13 cellular contexts compared by ENCODE assay signal in the genomic region with DNA sequence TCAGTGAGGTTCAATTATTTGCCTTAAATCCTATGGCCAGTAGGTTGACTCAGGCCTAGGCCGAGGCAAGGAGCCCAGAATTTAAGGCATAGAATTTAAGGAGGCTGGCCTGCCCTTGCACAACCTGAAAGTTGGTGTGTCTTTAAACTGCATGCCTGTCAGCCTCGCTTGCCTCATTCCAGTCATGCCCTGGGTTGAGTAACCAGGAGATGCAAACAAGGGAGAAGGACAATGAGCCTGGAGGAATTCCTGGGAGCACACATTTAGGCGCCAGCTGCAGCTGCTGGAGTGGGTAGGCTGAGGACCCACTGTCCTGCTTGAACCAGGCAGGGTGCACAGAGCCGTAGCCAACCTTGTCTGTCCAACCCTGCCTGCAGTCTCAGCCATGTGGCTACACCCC. TPM values are rescaled to one million over a fixed set of nuclear protein-coding genes. Genes with fewer than 3 reads are reported as not detected.
A peak's percentile ranks its signal among the peaks of the same experiment; 100 is the strongest.
DNase-seq lines count a peak whose midpoint lies in the region; ATAC-seq and TF ChIP-seq lines count a peak whose summit lies in the region.
"Had no signal": no experiment of that assay in that cellular context is flagged by ENCODE, and none has a peak within 500 bp of the region (broad histone marks: within the 10 kb centered on the region; RNA-seq: fewer than 3 reads in every experiment).

No MANE protein-coding gene starts in this region.

- no peak overlapping the region for H3K4ac ChIP-seq in IMR-90 (ENCODE audit: low read depth, low read length)

- H2BK15ac ChIP-seq in IMR-90 (ENCODE audit: low read depth, low read length), result no peak overlapping the region

- H3K14ac ChIP-seq in IMR-90 (replicated peaks; ENCODE audit: low read depth, low read length), result no peak overlapping the region

- CTCF ChIA-PET in CD4-positive, alpha-beta T cell (lab: Charles Lee), result interaction anchor here (2.0 to 6.0 kb wide), 3 partner anchors 12 to 50 kb away, joined by 5 to 56 read pairs (median 10); a partner anchor contains a TSS
- CTCF ChIA-PET in IMR-90 (lab: Yijun Ruan, JAX), result no interaction called here

- H3K27me3 ChIP-seq in CD4-positive, alpha-beta T cell (ENCODE audit: control insufficient read depth, insufficient read depth, low read length), result no peaks in the 10 kb centered on the region
- no peaks in the 10 kb centered on the region; the same call in 1 of the 2 replicates for H3K27me3 ChIP-seq in IMR-90 (ENCODE audit: control insufficient read depth, insufficient read depth, low read length)
- H3K27me3 ChIP-seq: gastroesophageal sphincter, right atrium auricular region had no signal

- no peak overlapping the region for H4K8ac ChIP-seq in IMR-90 (ENCODE audit: low read depth in 2 of 2, low read length in 2 of 2)

- no peak for ATAC-seq in CD4-positive, alpha-beta T cell (ENCODE audit: poor library complexity)
- no peak for ATAC-seq in IMR-90 (ENCODE audit: low read depth)
- ATAC-seq: gastroesophageal sphincter had no signal

- in situ Hi-C loops in IMR-90 (cut with MboI; ENCODE audit: low sequenced_read_pairs), result no loop called here

- H3K27me3 Mint-ChIP-seq in CD4-positive, alpha-beta T cell, result no peaks in the 10 kb centered on the region
- peaks cover 7% of the 10 kb centered on the region for H3K27me3 Mint-ChIP-seq in activated naive CD8-positive, alpha-beta T cell treated with anti-CD3 and anti-CD28 coated beads for 36 hours

- no peak overlapping the region for H2BK20ac ChIP-seq in IMR-90 (ENCODE audit: low read depth, low read length)

- H3K4me2 ChIP-seq in IMR-90 (ENCODE audit: low read depth, low read length), result no peak overlapping the region

- DNase-seq in CD4-positive, alpha-beta T cell, result no peak
- DNase-seq in IMR-90, result no peak
- no peak for DNase-seq in activated naive CD8-positive, alpha-beta T cell treated with anti-CD3 and anti-CD28 coated beads for 36 hours
- peak; percentile 53 for DNase-seq in islet precursor cell
- no peak for DNase-seq in SK-N-DZ (ENCODE audit: low spot score)
- no peak for DNase-seq in activated gamma-delta T cell treated with Interleukin-2 at 50 U/mL for 16 hours
- DNase-seq in NCI-H345 (lab: John Stamatoyannopoulos, UW), result no peak
- no peak for DNase-seq in SHP77 treated with DMSO at 0.1 percent for 48 hours (lab: John Stamatoyannopoulos, UW)
- DNase-seq: activated gamma-delta T cell, kidney glomerular epithelial cell, NCI-H1417 treated with DMSO at 0.1 percent for 48 hours had no signal

- TF ChIP-seq CTCF in CD4-positive, alpha-beta T cell (IDR thresholded peaks at IDR 0.05), result no peak
- no peak for TF ChIP-seq CTCF in IMR-90 (conservative IDR thresholded peaks at IDR 0.05; ENCODE audit: low read depth, low read length)

- H3K9me3 Mint-ChIP-seq in CD4-positive, alpha-beta T cell, result no peaks in the 10 kb centered on the region
- H3K9me3 Mint-ChIP-seq in activated naive CD8-positive, alpha-beta T cell treated with anti-CD3 and anti-CD28 coated beads for 36 hours, result no peaks in the 10 kb centered on the region

- POLR2A ChIA-PET in CD4-positive, alpha-beta T cell (lab: Charles Lee), result interaction anchor here (3.0 to 15.0 kb wide), 5 partner anchors 12 to 49 kb away, joined by 8 to 412 read pairs (median 235); a partner anchor contains a TSS
- POLR2A ChIA-PET in IMR-90 (lab: Charles Lee; ENCODE audit: unreplicated experiment), result no interaction called here

- dilution Hi-C loops in IMR-90 (cut with HindIII; ENCODE audit: low sequenced_read_pairs, unreplicated experiment), result no loop called here

- H2BK5ac ChIP-seq in IMR-90 (ENCODE audit: low read depth, low read length, poor library complexity, severe bottlenecking), result no peak overlapping the region

- no peaks in the 10 kb centered on the region for H3K36me3 ChIP-seq in IMR-90 (ENCODE audit: control insufficient read depth, insufficient read depth, low read length)
- H3K36me3 ChIP-seq: gastroesophageal sphincter, right atrium auricular region had no signal

- peaks cover 100% of the 10 kb centered on the region for H3K4me1 Mint-ChIP-seq in CD4-positive, alpha-beta T cell (ENCODE audit: low read depth)
- H3K4me1 Mint-ChIP-seq in activated naive CD8-positive, alpha-beta T cell treated with anti-CD3 and anti-CD28 coated beads for 36 hours, result peaks cover 94% of the 10 kb centered on the region

- no peak overlapping the region for H3K56ac ChIP-seq in IMR-90 (ENCODE audit: extremely low read depth, insufficient read depth, low read length)

- peaks cover 90% of the 10 kb centered on the region for H3K36me3 Mint-ChIP-seq in CD4-positive, alpha-beta T cell (ENCODE audit: low read depth)
- peaks cover 88% of the 10 kb centered on the region for H3K36me3 Mint-ChIP-seq in activated naive CD8-positive, alpha-beta T cell treated with anti-CD3 and anti-CD28 coated beads for 36 hours

- no peak for TF ChIP-seq RAD21 in IMR-90 (IDR thresholded peaks at IDR 0.05; ENCODE audit: low read length)

- no peak overlapping the region for H2AK5ac ChIP-seq in IMR-90 (ENCODE audit: low read depth, low read length)

- H3K9me3 ChIP-seq in CD4-positive, alpha-beta T cell (ENCODE audit: control insufficient read depth, low read length), result no peaks in the 10 kb centered on the region
- H3K9me3 ChIP-seq in IMR-90 (ENCODE audit: control insufficient read depth, insufficient read depth, low read length), result no peaks in the 10 kb centered on the region

- no peak for TF ChIP-seq POLR2A in IMR-90 (IDR thresholded peaks at IDR 0.05; ENCODE audit: low read depth, low read length)

- H3K9me1 ChIP-seq in IMR-90 (ENCODE audit: insufficient read depth, low read length), result no peaks in the 10 kb centered on the region

- no peak overlapping the region for H3K23ac ChIP-seq in IMR-90 (ENCODE audit: low read depth, low read length)

- H3K18ac ChIP-seq in IMR-90 (ENCODE audit: low read depth, low read length), result no peak overlapping the region

- H3K4me1 ChIP-seq in IMR-90 (ENCODE audit: control insufficient read depth, insufficient read depth, low read length), result no peaks in the 10 kb centered on the region
- H3K4me1 ChIP-seq: gastroesophageal sphincter, right atrium auricular region had no signal

- no peak overlapping the region for H2AK9ac ChIP-seq in IMR-90 (replicated peaks; ENCODE audit: low read depth, low read length, poor library complexity)

- H3K4me3 Mint-ChIP-seq in CD4-positive, alpha-beta T cell, result peak overlapping the region; percentile 81
- H3K4me3 Mint-ChIP-seq in activated naive CD8-positive, alpha-beta T cell treated with anti-CD3 and anti-CD28 coated beads for 36 hours, result peak overlapping the region; percentile 78

- no peaks in the 10 kb centered on the region for H4K20me1 ChIP-seq in IMR-90 (ENCODE audit: insufficient read depth, low read length)

- H4K91ac ChIP-seq in IMR-90 (ENCODE audit: insufficient read depth, low read depth, low read length), result no peak overlapping the region

- H3K27ac ChIP-seq in CD4-positive, alpha-beta T cell (ENCODE audit: low read depth, low read length), result peak overlapping the region; percentile 88
- no peak overlapping the region for H3K27ac ChIP-seq in IMR-90 (ENCODE audit: insufficient read depth, low read length)
- H3K27ac ChIP-seq: gastroesophageal sphincter, right atrium auricular region had no signal

- intact Hi-C loops in CD4-positive, alpha-beta T cell (cut with DNase I, micrococcal nuclease), result loop anchor here (1.0 to 10.0 kb wide), 4 partner anchors 11 to 289 kb away; no protein-coding TSS in a partner anchor
- intact Hi-C loops in IMR-90 (cut with micrococcal nuclease), result no loop called here

- H4K5ac ChIP-seq in IMR-90 (ENCODE audit: low read depth, low read length), result no peak overlapping the region

- peak overlapping the region; percentile 52 for H2AFZ ChIP-seq in IMR-90 (replicated peaks; ENCODE audit: low read length, poor library complexity)

- H3K9ac ChIP-seq in IMR-90 (ENCODE audit: low read depth, low read length), result no peak overlapping the region

- no peak overlapping the region for H3K4me3 ChIP-seq in IMR-90 (ENCODE audit: insufficient read depth, low read depth, low read length)
- H3K4me3 ChIP-seq: gastroesophageal sphincter, right atrium auricular region had no signal

- no TSS peak for BruUV-seq in IMR-90 (replicated peaks; lab: Mats Ljungman, UMichigan)

- H3K27ac Mint-ChIP-seq in CD4-positive, alpha-beta T cell, result peak overlapping the region; percentile 99
- peak overlapping the region; percentile 99 for H3K27ac Mint-ChIP-seq in activated naive CD8-positive, alpha-beta T cell treated with anti-CD3 and anti-CD28 coated beads for 36 hours

- H3K79me1 ChIP-seq in IMR-90 (ENCODE audit: low read depth in 1 of 2, low read length in 2 of 2), result no peaks in the 10 kb centered on the region

- H2BK120ac ChIP-seq in IMR-90 (ENCODE audit: low read depth, low read length), result no peak overlapping the region

- 48% methylated on average over 2 of the region's 4 CpGs; no CpG with 5 or more reads in 1 of the 2 experiments for WGBS in IMR-90 (ENCODE audit: extremely low coverage in 2 of 2, insufficient read length in 1 of 2), 2 experiments

TF ChIP-seq in IMR-90, 13 proteins besides CTCF, POLR2A, EP300 and RAD21 (continues in another document):
- no peak for TF ChIP-seq MAZ (IDR thresholded peaks at IDR 0.05; ENCODE audit: borderline replicate concordance, low read depth, low read length)
- TF ChIP-seq BHLHE40 (IDR thresholded peaks at IDR 0.05; ENCODE audit: low read depth, low read length), result no peak
- no peak for TF ChIP-seq MAFK (IDR thresholded peaks at IDR 0.05; ENCODE audit: low read depth, low read length)
- TF ChIP-seq, protein P1, sequence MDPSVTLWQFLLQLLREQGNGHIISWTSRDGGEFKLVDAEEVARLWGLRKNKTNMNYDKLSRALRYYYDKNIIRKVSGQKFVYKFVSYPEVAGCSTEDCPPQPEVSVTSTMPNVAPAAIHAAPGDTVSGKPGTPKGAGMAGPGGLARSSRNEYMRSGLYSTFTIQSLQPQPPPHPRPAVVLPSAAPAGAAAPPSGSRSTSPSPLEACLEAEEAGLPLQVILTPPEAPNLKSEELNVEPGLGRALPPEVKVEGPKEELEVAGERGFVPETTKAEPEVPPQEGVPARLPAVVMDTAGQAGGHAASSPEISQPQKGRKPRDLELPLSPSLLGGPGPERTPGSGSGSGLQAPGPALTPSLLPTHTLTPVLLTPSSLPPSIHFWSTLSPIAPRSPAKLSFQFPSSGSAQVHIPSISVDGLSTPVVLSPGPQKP (IDR thresholded peaks at IDR 0.05; ENCODE audit: borderline replicate concordance, low read depth, low read length), result no peak
- no peak for TF ChIP-seq RCOR1 (IDR thresholded peaks at IDR 0.05; ENCODE audit: insufficient replicate concordance, low read length)
- TF ChIP-seq NFE2L2 (IDR thresholded peaks at IDR 0.05; ENCODE audit: low read depth, low read length), result no peak
- no peak for TF ChIP-seq MXI1 (IDR thresholded peaks at IDR 0.05; ENCODE audit: borderline replicate concordance, low read depth, low read length)

RNA-seq across cellular contexts. Expression of a gene that starts 11.7 kb away (rescaled TPM):
- total RNA-seq in CD4-positive, alpha-beta T cell, result 100 to 1,000 TPM; 150 to 151 TPM
- not detected in 2 replicates for total RNA-seq in IMR-90 (2012; rRNA removed)
- not detected in 2 replicates for polyA plus RNA-seq in IMR-90 (2012; rRNA removed)
- not detected in 2 replicates for polyA plus RNA-seq in IMR-90 (2012; cell fraction: cytosol; rRNA removed)
- not detected in 2 replicates for polyA plus RNA-seq in IMR-90 (2012; cell fraction: nucleus; rRNA removed; ENCODE audit: low replicate concordance)
- 100 to 1,000 TPM; 291 TPM for total RNA-seq in activated naive CD8-positive, alpha-beta T cell treated with anti-CD3 and anti-CD28 coated beads for 36 hours
- polyA plus RNA-seq in SK-N-DZ (2014; cell fraction: cytosol; rRNA removed), result not detected in 2 replicates
- polyA plus RNA-seq in SK-N-DZ (2014; cell fraction: nucleus; rRNA removed), result not detected in 2 replicates

Comparison
In these comparisons a context has a peak if more than half of its experiments do, and no peak if none do; other contexts are left out.
1. RNA of a gene that starts 11.7 kb away (total RNA-seq): 291 TPM in activated naive CD8-positive, alpha-beta T cell treated with anti-CD3 and anti-CD28 coated beads for 36 hours and 150 to 151 TPM in CD4-positive, alpha-beta T cell; not detected in IMR-90; every median in the first group is over 100 times any median in the second.